ENCODE assay signal across 12 cellular contexts in genomic region chr2:230924092-230924469, GRCh38. TPM values are rescaled to one million over a fixed set of nuclear protein-coding genes. Genes with fewer than 3 reads are reported as not detected.
A peak's percentile ranks its signal among the peaks of the same experiment; 100 is the strongest.
DNase-seq lines count a peak whose midpoint lies in the region; ATAC-seq, FAIRE-seq and TF ChIP-seq lines count a peak whose summit lies in the region.
"Had no signal": no experiment of that assay in that cellular context is flagged by ENCODE, and none has a peak within 500 bp of the region (broad histone marks: within the 10 kb centered on the region; RNA-seq: fewer than 3 reads in every experiment).

No MANE protein-coding gene starts in this region.

- peaks cover 3% of the 10 kb centered on the region for H3K27me3 Mint-ChIP-seq in activated T-cell treated with anti-CD3 and anti-CD28 coated beads, Interleukin-2, amount 50 U/mL, for 24 hours
- no peaks in the 10 kb centered on the region for H3K27me3 Mint-ChIP-seq in activated naive CD8-positive, alpha-beta T cell treated with anti-CD3 and anti-CD28 coated beads for 36 hours

- WGBS in spleen, 5 donors: 63 to 90% (median 85%) methylated on average over 6 of the region's 6 CpGs
- 34 to 74% (median 40%) methylated on average over 6 of the region's 6 CpGs for WGBS in small intestine, 3 donors

- intact Hi-C loops in spleen (cut with DNase I; ENCODE audit: low total_unique reads): no loop called here

- no peaks in the 10 kb centered on the region for H3K9me3 Mint-ChIP-seq in activated T-cell treated with anti-CD3 and anti-CD28 coated beads, Interleukin-2, amount 50 U/mL, for 24 hours
- H3K9me3 Mint-ChIP-seq in activated naive CD8-positive, alpha-beta T cell treated with anti-CD3 and anti-CD28 coated beads for 36 hours: no peaks in the 10 kb centered on the region

- peak; percentile 3 for ATAC-seq in HG03025 (IDR thresholded peaks at IDR 0.05; ENCODE audit: low FRiP score, unreplicated experiment)
- no peak for ATAC-seq in HG03342 (IDR thresholded peaks at IDR 0.05; ENCODE audit: unreplicated experiment)
- no peak for ATAC-seq in HG03354 (IDR thresholded peaks at IDR 0.05; ENCODE audit: poor library complexity, severe bottlenecking, unreplicated experiment)

- no peak for TF ChIP-seq CTCF in spleen (IDR thresholded peaks at IDR 0.05 in 8 of 11, conservative IDR thresholded peaks at IDR 0.05 in 3 of 11)

- no peak for DNase-seq in activated T-cell treated with anti-CD3 and anti-CD28 coated beads, Interleukin-2, amount 50 U/mL, for 24 hours
- no peak for DNase-seq in activated T-cell treated with anti-CD3 and anti-CD28 coated beads, Interleukin-2, amount 50 U/mL, for 48 hours
- DNase-seq in activated naive CD8-positive, alpha-beta T cell treated with anti-CD3 and anti-CD28 coated beads for 36 hours: no peak
- DNase-seq in spleen: peak; percentile 40
- DNase-seq in small intestine: no peak
- DNase-seq: ACHN, foreskin fibroblast, NCI-H146, Right ventricle myocardium superior had no signal

- no peak for FAIRE-seq in small intestine (lab: Jason Lieb, UNC)

- H3K27ac ChIP-seq in spleen (peak overlapping the region in 3 of 8 donors; percentile 48 to 80 (median 67)), small intestine (ENCODE audit: low read depth in 1 of 2, low read length in 1 of 2) (no peak overlapping the region)

- no peaks in the 10 kb centered on the region for H3K27me3 ChIP-seq in spleen (replicated peaks in 1 of 7)
- no peaks in the 10 kb centered on the region for H3K27me3 ChIP-seq in small intestine (ENCODE audit: control insufficient read depth in 2 of 2, insufficient read depth in 2 of 2, low read length in 2 of 2)

- H3K4me3 Mint-ChIP-seq in activated T-cell treated with anti-CD3 and anti-CD28 coated beads, Interleukin-2, amount 50 U/mL, for 24 hours: peak overlapping the region; percentile 79
- H3K4me3 Mint-ChIP-seq in activated naive CD8-positive, alpha-beta T cell treated with anti-CD3 and anti-CD28 coated beads for 36 hours: peak overlapping the region; percentile 88

- TF ChIP-seq POLR2A in spleen (IDR thresholded peaks at IDR 0.05): no peak

- peaks cover 81% of the 10 kb centered on the region for H3K4me1 Mint-ChIP-seq in activated T-cell treated with anti-CD3 and anti-CD28 coated beads, Interleukin-2, amount 50 U/mL, for 24 hours (ENCODE audit: low read depth)
- H3K4me1 Mint-ChIP-seq in activated naive CD8-positive, alpha-beta T cell treated with anti-CD3 and anti-CD28 coated beads for 36 hours: peaks cover 78% of the 10 kb centered on the region

- peak overlapping the region; percentile 96 for H3K27ac Mint-ChIP-seq in activated T-cell treated with anti-CD3 and anti-CD28 coated beads, Interleukin-2, amount 50 U/mL, for 24 hours
- H3K27ac Mint-ChIP-seq in activated naive CD8-positive, alpha-beta T cell treated with anti-CD3 and anti-CD28 coated beads for 36 hours: peak overlapping the region; percentile 99

- H3K9me3 ChIP-seq in spleen: no peaks in the 10 kb centered on the region
- no peaks in the 10 kb centered on the region for H3K9me3 ChIP-seq in small intestine (ENCODE audit: control insufficient read depth, low read depth)

- H3K4me1 ChIP-seq in spleen: peaks cover 0 to 23% (median 17%) of the 10 kb centered on the region in 6 donors
- H3K4me1 ChIP-seq in small intestine (ENCODE audit: control insufficient read depth in 2 of 2, insufficient read depth in 1 of 2, low read depth in 1 of 2, low read length in 1 of 2): no peaks in the 10 kb centered on the region

- H3K36me3 Mint-ChIP-seq in activated T-cell treated with anti-CD3 and anti-CD28 coated beads, Interleukin-2, amount 50 U/mL, for 24 hours (ENCODE audit: low read depth): no peaks in the 10 kb centered on the region
- H3K36me3 Mint-ChIP-seq in activated naive CD8-positive, alpha-beta T cell treated with anti-CD3 and anti-CD28 coated beads for 36 hours: peaks cover 23% of the 10 kb centered on the region

- H3K4me3 ChIP-seq in spleen: peak overlapping the region in 4 of 8 donors; percentile 24 to 67 (median 35)
- H3K4me3 ChIP-seq in small intestine (ENCODE audit: low read depth in 1 of 2, low read length in 2 of 2): peak overlapping the region in 1 of 2 donors; percentile 4

- H3K36me3 ChIP-seq in spleen (no peaks in the 10 kb centered on the region), small intestine (ENCODE audit: control insufficient read depth in 2 of 2, insufficient read depth in 2 of 2, low read length in 2 of 2) (no peaks in the 10 kb centered on the region)

RNA-seq across cellular contexts. Expression of gene GPR55, which starts 1.0 kb away (rescaled TPM):
- total RNA-seq in activated naive CD8-positive, alpha-beta T cell treated with anti-CD3 and anti-CD28 coated beads for 36 hours: 10 to 100 TPM; 18.8 to 20.4 TPM
- total RNA-seq in spleen: 1 to 10 TPM; 2.5 to 6.8 (median 5.2) TPM
- 1 to 10 TPM in 2 of 3 donors, under 1 TPM in 1; 0.86 to 2.0 (median 1.7) TPM for polyA plus RNA-seq in spleen
- 1 to 10 TPM in 1 of 3 donors, under 1 TPM in 2; 0.22 to 1.6 (median 0.42) TPM for polyA plus RNA-seq in small intestine
- total RNA-seq: Right ventricle myocardium superior had no signal

RNA-seq across cellular contexts. Expression of gene ITM2C, which starts 59.3 kb away (rescaled TPM):
- 10 to 100 TPM; 69.9 to 73.6 TPM for total RNA-seq in activated naive CD8-positive, alpha-beta T cell treated with anti-CD3 and anti-CD28 coated beads for 36 hours
- total RNA-seq in spleen: 100 to 1,000 TPM in 2 of 7 donors, 10 to 100 TPM in 5; 58.5 to 150 (median 87.6) TPM
- 100 to 1,000 TPM in 2 of 3 donors, 10 to 100 TPM in 1; 97.5 to 148 (median 108) TPM for polyA plus RNA-seq in spleen
- polyA plus RNA-seq in small intestine: 100 to 1,000 TPM in 2 of 3 donors, 10 to 100 TPM in 1; 38.9 to 184 (median 153) TPM
